In genomic region chr6:119078449-119079287, GRCh38 we compare ENCODE assay signal across 8 cellular contexts. TPM values are rescaled to one million over a fixed set of nuclear protein-coding genes. Genes with fewer than 3 reads are reported as not detected.
DNase-seq lines count a peak whose midpoint lies in the region; ATAC-seq and TF ChIP-seq lines count a peak whose summit lies in the region.

FAM184A (minus strand) TSS chr6:119078664; CDS start chr6:119078299, 365 bp downstream.

- H3K36me3 Mint-ChIP-seq in endothelial cell (ENCODE audit: low read depth, unreplicated experiment): peaks cover 30% of the 10 kb centered on the region

- H3K4me1 ChIP-seq in BE2C: no peaks in the 10 kb centered on the region
- peaks cover 18% of the 10 kb centered on the region for H3K4me1 ChIP-seq in mononuclear cell (ENCODE audit: insufficient read depth, low read length)

- peaks cover 7% of the 10 kb centered on the region for H3K9me3 Mint-ChIP-seq in endothelial cell (ENCODE audit: unreplicated experiment)

- ATAC-seq in GM19372 (IDR thresholded peaks at IDR 0.05; ENCODE audit: low read depth, unreplicated experiment) (peak; percentile 70), HG03460 (IDR thresholded peaks at IDR 0.05; ENCODE audit: unreplicated experiment) (peak; percentile 59)

- TF ChIP-seq CTCF in BE2C (IDR thresholded peaks at IDR 0.05; ENCODE audit: low read depth, low read length): peak; percentile 44
- TF ChIP-seq CTCF in endothelial cell (IDR thresholded peaks at IDR 0.05; ENCODE audit: unreplicated experiment): peak; percentile 43

- no peaks in the 10 kb centered on the region for H3K36me3 ChIP-seq in BE2C

- peak; percentile 82 for DNase-seq in BE2C
- peak; percentile 22 to 49 for DNase-seq in NOMO-1 (lab: John Stamatoyannopoulos, UW; ENCODE audit: unreplicated experiment in 2 of 2)
- DNase-seq in activated CD8-positive, alpha-beta memory T cell treated with anti-CD3 and anti-CD28 coated beads, Interleukin-2, amount 50 U/mL, for 48 hours: peak; percentile 84
- DNase-seq in endothelial cell (ENCODE audit: low spot score): peak; percentile 87
- peak; percentile 48 to 49 for DNase-seq in stimulated activated CD8-positive, alpha-beta memory T cell treated with anti-CD3 and anti-CD28 coated beads, Interleukin-2, amount 100 ng/mL, for 48 hours (ENCODE audit: low read depth in 2 of 2)

- peak within 1 kb of the TSS; percentile 85 for H3K27ac Mint-ChIP-seq in endothelial cell (ENCODE audit: unreplicated experiment)

- peak within 1 kb of the TSS; percentile 94 for H3K4me3 Mint-ChIP-seq in endothelial cell (ENCODE audit: unreplicated experiment)

- no peaks in the 10 kb centered on the region; the same call in 1 of the 2 replicates for H3K9me3 ChIP-seq in BE2C
- H3K9me3 ChIP-seq in mononuclear cell (ENCODE audit: low read depth, low read length): no peaks in the 10 kb centered on the region

- H3K4me1 Mint-ChIP-seq in endothelial cell (ENCODE audit: unreplicated experiment): peaks cover 37% of the 10 kb centered on the region

- H3K4me3 ChIP-seq in BE2C (ENCODE audit: low read depth, low read length) (peak within 1 kb of the TSS; percentile 70), mononuclear cell (ENCODE audit: low read length) (peak within 1 kb of the TSS; percentile 49)

- H3K27me3 ChIP-seq in BE2C: peaks cover 11% of the 10 kb centered on the region
- H3K27me3 ChIP-seq in mononuclear cell (ENCODE audit: insufficient read depth, low read length): peaks cover 45% of the 10 kb centered on the region

- H3K27me3 Mint-ChIP-seq in endothelial cell (ENCODE audit: unreplicated experiment): peaks cover 13% of the 10 kb centered on the region

RNA-seq across cellular contexts. Expression of gene FAM184A, which starts in this region (rescaled TPM):
- 1.6 TPM for polyA plus RNA-seq in BE2C (2012; ENCODE audit: insufficient read depth, insufficient read length, low read depth)
- total RNA-seq in endothelial cell (ENCODE audit: unreplicated experiment): 134 TPM
- 2.3 TPM for total RNA-seq in mononuclear cell

Comparison
In these comparisons a context has a peak if more than half of its experiments do, and no peak if none do; other contexts are left out.
1. Peak in every context shown above with its lines: DNase-seq, ATAC-seq and H3K4me3 ChIP-seq.
2. RNA of gene FAM184A (total RNA-seq): 134 TPM in endothelial cell (single experiment); 2.3 TPM in mononuclear cell (single experiment); every median in the first group is over 10 times any median in the second.
3. DNase-seq: peak in every context shown above with its lines; median percentile 87 in endothelial cell; 84 in activated CD8-positive, alpha-beta memory T cell treated with anti-CD3 and anti-CD28 coated beads, Interleukin-2, amount 50 U/mL, for 48 hours; 82 in BE2C; 48 in stimulated activated CD8-positive, alpha-beta memory T cell treated with anti-CD3 and anti-CD28 coated beads, Interleukin-2, amount 100 ng/mL, for 48 hours; 36 in NOMO-1.